In genomic region chr9:134895849-134896833, GRCh38 we compare ENCODE assay signal across 8 cellular contexts. TPM values are rescaled to one million over a fixed set of nuclear protein-coding genes. Genes with fewer than 3 reads are reported as not detected.
DNase-seq lines count a peak whose midpoint lies in the region; ATAC-seq and TF ChIP-seq lines count a peak whose summit lies in the region.

No MANE protein-coding gene starts in this region.

- no peak overlapping the region for H3K4me3 ChIP-seq in Peyer's patch
- H3K4me3 ChIP-seq in fibroblast of mammary gland (ENCODE audit: control insufficient read depth, low read depth, low read length) = no peak overlapping the region

- no peaks in the 10 kb centered on the region for H3K27me3 ChIP-seq in Peyer's patch

- TF ChIP-seq CTCF in Peyer's patch (IDR thresholded peaks at IDR 0.05) (no peak), fibroblast of mammary gland (conservative IDR thresholded peaks at IDR 0.05; ENCODE audit: control insufficient read depth, insufficient read depth, low read depth, low read length) (no peak)

- no peak for TF ChIP-seq POLR2A in Peyer's patch (IDR thresholded peaks at IDR 0.05)

- H3K9me3 ChIP-seq in Peyer's patch = no peaks in the 10 kb centered on the region

- ATAC-seq in GM18909 (IDR thresholded peaks at IDR 0.05; ENCODE audit: poor library complexity, unreplicated experiment) = no peak
- ATAC-seq in GM21528 (IDR thresholded peaks at IDR 0.05; ENCODE audit: low FRiP score, unreplicated experiment) = no peak

- peak overlapping the region in 2 of 4 donors; percentile 27 to 45 for H3K27ac ChIP-seq in Peyer's patch

- peak; percentile 74 for DNase-seq in EL
- peak in 2 of 3 donors; percentile 12 to 39 for DNase-seq in Peyer's patch
- peak; percentile 91 for DNase-seq in fibroblast of mammary gland (ENCODE audit: low read depth)
- DNase-seq in putamen (ENCODE audit: low spot score) = peak; percentile 37
- no peak for DNase-seq in SKM-1 treated with dmso at 0.1 percent for 144 hours (lab: John Stamatoyannopoulos, UW; ENCODE audit: unreplicated experiment)
- DNase-seq in medulla oblongata (ENCODE audit: extremely low spot score) = no peak

- no peaks in the 10 kb centered on the region for H3K4me1 ChIP-seq in Peyer's patch

- H3K36me3 ChIP-seq in Peyer's patch = no peaks in the 10 kb centered on the region

RNA-seq across cellular contexts. Expression of gene FCN2, which starts 15.5 kb away (rescaled TPM):
- total RNA-seq in Peyer's patch = not detected

RNA-seq across cellular contexts. Expression of gene FCN1, which starts 21.6 kb away (rescaled TPM):
- 1 to 10 TPM in 1 of 4 donors, not detected in 3; 2.5 TPM for total RNA-seq in Peyer's patch

Comparison
In these comparisons a context has a peak if more than half of its experiments do, and no peak if none do; other contexts are left out.
1. DNase-seq: peak in EL (single experiment), Peyer's patch (2 of 3), fibroblast of mammary gland (single experiment) and putamen (single experiment); none in SKM-1 treated with dmso at 0.1 percent for 144 hours (single experiment) and medulla oblongata (single experiment).